In genomic region chr9:135226369-135227050, GRCh38 we compare ENCODE assay signal across 1 cellular context.
TF ChIP-seq lines count a peak whose summit lies in the region.

No MANE protein-coding gene starts in this region.

TF ChIP-seq in GM12878, 131 proteins besides CTCF, POLR2A, EP300 and RAD21 (continued from another document):
- TF ChIP-seq ZBTB11 (CRISPR knock-in tag; IDR thresholded peaks at IDR 0.05) = no peak
TF ChIP-seq in GM12878: peak in this region for 1.
